In the genomic region with DNA sequence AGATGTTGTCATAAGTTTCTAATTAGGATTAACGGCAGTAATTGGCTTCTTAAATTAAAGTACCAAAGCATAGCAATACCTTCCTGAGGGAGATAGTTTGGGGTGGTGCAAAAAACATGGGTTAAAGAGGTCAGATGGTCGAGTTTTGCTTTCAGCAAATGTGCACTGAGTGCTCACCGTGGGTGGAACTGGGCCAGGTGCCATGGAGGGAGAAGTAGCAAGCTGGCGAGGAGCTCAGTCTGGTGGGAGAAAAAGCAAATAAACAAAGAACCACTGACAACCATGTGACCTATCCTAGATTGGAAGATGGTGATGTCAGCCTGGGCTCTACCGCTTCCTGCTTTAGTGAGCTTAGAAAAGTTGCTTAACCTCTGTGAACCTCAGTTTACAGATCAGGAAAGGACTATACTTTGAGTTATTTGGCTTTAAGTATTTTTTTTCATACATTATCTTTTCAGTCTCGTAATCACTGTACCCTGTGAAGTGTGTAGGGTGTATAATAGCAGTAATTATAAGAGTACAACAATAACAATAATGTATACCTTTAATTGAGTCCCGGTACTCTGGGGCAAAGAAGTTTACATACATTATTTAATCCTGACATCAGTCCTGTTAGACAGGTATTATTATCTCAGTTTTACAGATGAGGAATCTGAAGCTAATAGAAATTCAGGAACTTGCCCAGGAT, we compare ENCODE assay signal across 8 cellular contexts.
DNase-seq lines count a peak whose midpoint lies in the region; ATAC-seq lines count a peak whose summit lies in the region.

No MANE protein-coding gene starts in this region.

- peaks cover 47% of the 10 kb centered on the region for H3K4me1 Mint-ChIP-seq in activated naive CD8-positive, alpha-beta T cell (ENCODE audit: low read depth)

- ATAC-seq in GM19023 (IDR thresholded peaks at IDR 0.05; ENCODE audit: unreplicated experiment) (peak; percentile 55), HG03280 (IDR thresholded peaks at IDR 0.05; ENCODE audit: unreplicated experiment) (peak; percentile 62)

- H3K27ac Mint-ChIP-seq in activated naive CD8-positive, alpha-beta T cell, result peak overlapping the region; percentile 69

- H3K9me3 Mint-ChIP-seq in activated naive CD8-positive, alpha-beta T cell (ENCODE audit: low read depth), result no peaks in the 10 kb centered on the region

- DNase-seq in CD1c-positive myeloid dendritic cell (ENCODE audit: extremely low spot score) (peak; percentile 79), NCI-H69 (lab: John Stamatoyannopoulos, UW) (peak; percentile 92), glomerular visceral epithelial cell (ENCODE audit: extremely low spot score) (peak; percentile 61), renal cortical epithelial cell (ENCODE audit: low read depth) (peak; percentile 95)
- no peak for DNase-seq in NK-92 treated with Interleukin-12 subunit alpha and Interleukin-12 subunit beta, amount 100 ng/mL, for 24 hours (lab: John Stamatoyannopoulos, UW)

- peak overlapping the region; percentile 31 for H3K4me3 Mint-ChIP-seq in activated naive CD8-positive, alpha-beta T cell

- H3K27me3 Mint-ChIP-seq in activated naive CD8-positive, alpha-beta T cell, result no peaks in the 10 kb centered on the region

- peaks cover 2% of the 10 kb centered on the region for H3K36me3 Mint-ChIP-seq in activated naive CD8-positive, alpha-beta T cell
